Comparison of ENCODE assay signal across 8 cellular contexts in genomic region chr18:13726228-13726971, GRCh38. TPM values are rescaled to one million over a fixed set of nuclear protein-coding genes. Genes with fewer than 3 reads are reported as not detected.
DNase-seq lines count a peak whose midpoint lies in the region; ATAC-seq and TF ChIP-seq lines count a peak whose summit lies in the region.

TSS of gene FAM210A (minus strand) at chr18:13726558. CDS start at chr18:13682077, 44,481 bp downstream.
TSS of gene RNMT (plus strand) at chr18:13726673. CDS start at chr18:13731518, 4,845 bp downstream.

- peak; percentile 95 for DNase-seq in AG08395 (ENCODE audit: low spot score)
- DNase-seq in NCI-H226, result peak; percentile 93
- peak; percentile 86 for DNase-seq in activated B cell treated with CpG ODN at 0.5 μM for 24 hours
- DNase-seq in caudate nucleus (lab: John Stamatoyannopoulos, UW), result peak; percentile 49 to 98 (median 94)
- DNase-seq in immature natural killer cell, result peak; percentile 91 to 93 (median 93)
- peak; percentile 86 for DNase-seq in smooth muscle cell of the brain vasculature (ENCODE audit: low read depth, low spot score)

- intact Hi-C loops in activated B cell treated with CpG ODN at 0.5 μM for 24 hours (cut with micrococcal nuclease), result loop anchor here (1.0 to 5.0 kb wide), 13 partner anchors 96 to 1349 kb away; partner anchors contain the start of genes AFG3L2, CEP192, CEP76 and LDLRAD4

- peaks cover 17% of the 10 kb centered on the region for H3K36me3 Mint-ChIP-seq in activated B cell treated with CpG ODN at 0.5 μM for 24 hours (ENCODE audit: low read depth)
- H3K36me3 Mint-ChIP-seq in immature natural killer cell, result no peaks in the 10 kb centered on the region

- H3K9me3 Mint-ChIP-seq in activated B cell treated with CpG ODN at 0.5 μM for 24 hours (no peaks in the 10 kb centered on the region), immature natural killer cell (peaks cover 0 to 3% (median 0%) of the 10 kb centered on the region in 6 donors)

- H3K27me3 Mint-ChIP-seq in activated B cell treated with CpG ODN at 0.5 μM for 24 hours, result no peaks in the 10 kb centered on the region
- H3K27me3 Mint-ChIP-seq in immature natural killer cell (ENCODE audit: low read depth in 3 of 3), result peaks cover 2 to 17% (median 12%) of the 10 kb centered on the region in 3 donors

- H3K4me1 Mint-ChIP-seq in activated B cell treated with CpG ODN at 0.5 μM for 24 hours (peaks cover 46% of the 10 kb centered on the region), immature natural killer cell (peaks cover 41 to 57% of the 10 kb centered on the region in 2 donors)

- H3K27ac ChIP-seq in caudate nucleus (ENCODE audit: low read depth, low read length), result peak within 1 kb of the TSS; percentile 80

- CTCF ChIA-PET in activated B cell treated with CpG ODN at 0.5 μM for 24 hours (lab: Charles Lee), result interaction anchor here (1.2 to 2.5 kb wide), 4 partner anchors 113 to 510 kb away, joined by 3 to 11 read pairs (median 4); no protein-coding TSS in a partner anchor

- peak; percentile 94 for ATAC-seq in GM18909 (IDR thresholded peaks at IDR 0.05; ENCODE audit: poor library complexity, unreplicated experiment)
- peak; percentile 90 for ATAC-seq in HG03175 (IDR thresholded peaks at IDR 0.05; ENCODE audit: unreplicated experiment)
- peak; percentile 93 for ATAC-seq in activated B cell treated with CpG ODN at 0.5 μM for 24 hours (ENCODE audit: low read depth)

- POLR2A ChIA-PET in activated B cell treated with CpG ODN at 0.5 μM for 24 hours (lab: Charles Lee), result interaction anchor here (0.6 to 2.7 kb wide), 14 partner anchors 26 to 1350 kb away, joined by 3 to 18 read pairs (median 4); partner anchors contain the start of genes AFG3L2, CEP192 and PTPN2

- H3K27ac Mint-ChIP-seq in activated B cell treated with CpG ODN at 0.5 μM for 24 hours (peak within 1 kb of the TSS; percentile 96), immature natural killer cell (peak within 1 kb of the TSS; percentile 91 to 98 (median 95))

- H3K4me3 Mint-ChIP-seq in activated B cell treated with CpG ODN at 0.5 μM for 24 hours (peak within 1 kb of the TSS; percentile 96), immature natural killer cell (peak within 1 kb of the TSS; percentile 90 to 96 (median 95))

- no peak for TF ChIP-seq CTCF in activated B cell treated with CpG ODN at 0.5 μM for 24 hours (IDR thresholded peaks at IDR 0.05)

RNA-seq across cellular contexts. Expression of gene FAM210A, which starts in this region (rescaled TPM):
- total RNA-seq in activated B cell treated with CpG ODN at 0.5 μM for 24 hours, result 12.6 and 13.9 TPM in 2 replicates
- polyA plus RNA-seq in immature natural killer cell, result 10 to 100 TPM; 11.4 to 15.3 (median 14.2) TPM

RNA-seq across cellular contexts. Expression of gene RNMT, which starts in this region (rescaled TPM):
- 45.5 and 48.5 TPM in 2 replicates for total RNA-seq in activated B cell treated with CpG ODN at 0.5 μM for 24 hours
- 10 to 100 TPM; 24.2 to 49.7 (median 42.4) TPM for polyA plus RNA-seq in immature natural killer cell

Comparison
In these comparisons a context has a peak if more than half of its experiments do, and no peak if none do; other contexts are left out.
1. Peak in every context shown above with its lines: DNase-seq, ATAC-seq and H3K27ac ChIP-seq.